1 cellular context compared by ENCODE assay signal in genomic region chr13:99285432-99286182, GRCh38.
TF ChIP-seq lines count a peak whose summit lies in the region.

No MANE protein-coding gene starts in this region.

TF ChIP-seq in liver, 16 proteins besides CTCF, POLR2A, EP300 and RAD21 (continued from another document):
- TF ChIP-seq ZBTB33 (IDR thresholded peaks at IDR 0.05) = peak; percentile 74
- TF ChIP-seq MAX (IDR thresholded peaks at IDR 0.05) = peak; percentile 67
- TF ChIP-seq RXRA (IDR thresholded peaks at IDR 0.05) = peak; percentile 97 to 99
- TF ChIP-seq TAF1 (conservative IDR thresholded peaks at IDR 0.05) = peak; percentile 27
- peak in 1 of 2 donors; percentile 65 for TF ChIP-seq JUND (IDR thresholded peaks at IDR 0.05)
- TF ChIP-seq FOXA2 (IDR thresholded peaks at IDR 0.05) = peak; percentile 45
- no peak for TF ChIP-seq EGR1 (IDR thresholded peaks at IDR 0.05; ENCODE audit: low read depth in 2 of 2)
- peak; percentile 85 for TF ChIP-seq REST (IDR thresholded peaks at IDR 0.05)
- peak; percentile 62 for TF ChIP-seq ATF3 (IDR thresholded peaks at IDR 0.05)
